ENCODE assay signal across 24 cellular contexts in genomic region chr12:13811061-13811460, GRCh38.
DNase-seq lines count a peak whose midpoint lies in the region; ATAC-seq, FAIRE-seq and TF ChIP-seq lines count a peak whose summit lies in the region.
"Had no signal": no experiment of that assay in that cellular context is flagged by ENCODE, and none has a peak within 500 bp of the region (broad histone marks: within the 10 kb centered on the region; RNA-seq: fewer than 3 reads in every experiment).

No MANE protein-coding gene starts in this region.

- DNase-seq in Daoy (ENCODE audit: low read depth), result peak; percentile 32
- peak; percentile 45 for DNase-seq in RCC 7860 (ENCODE audit: low spot score)
- peak; percentile 63 for DNase-seq in epithelial cell of esophagus (ENCODE audit: low read depth)
- DNase-seq in kidney glomerular epithelial cell (lab: John Stamatoyannopoulos, UW), result peak; percentile 5
- no peak for DNase-seq in GM13976 (ENCODE audit: low spot score)
- DNase-seq in activated CD4-positive, alpha-beta T cell treated with anti-CD3 and anti-CD28 coated beads, Interleukin-2, amount 50 U/mL, for 48 hours, result no peak
- DNase-seq in Ammon's horn (ENCODE audit: low spot score), result no peak
- DNase-seq: DMS53, GM23248, H9, HFFc6, MM.1S, NCI-H1048, NCI-H1417 treated with DMSO at 0.1 percent for 48 hours, NCI-H187, NCI-H510A, NCI-H748 treated with DMSO at 0.1 percent for 48 hours had no signal

- no peak for ATAC-seq in GM19035 (IDR thresholded peaks at IDR 0.05; ENCODE audit: unreplicated experiment)
- ATAC-seq: HepG2, K562, Panc1, Right ventricle myocardium inferior had no signal

- TF ChIP-seq CTCF in epithelial cell of esophagus (IDR thresholded peaks at IDR 0.05; ENCODE audit: insufficient read depth, low read depth, low read length, missing control alignments) (no peak), GM13976 (IDR thresholded peaks at IDR 0.05; ENCODE audit: borderline replicate concordance, control extremely low read depth, extremely low read depth, insufficient read depth, missing control alignments) (no peak)

- peak; percentile 70 for FAIRE-seq in RCC 7860 (lab: Jason Lieb, UNC)
- FAIRE-seq: D721Med, HepG2, K562 had no signal

- no peak overlapping the region for H3K4me3 ChIP-seq in epithelial cell of esophagus (ENCODE audit: low read length)
- H3K4me3 ChIP-seq: GM23248, K562, SJSA1 had no signal

- in situ Hi-C loops in GM13976 (cut with MboI; ENCODE audit: low sequenced_read_pairs, unreplicated experiment), result no loop called here

Comparison
In these comparisons a context has a peak if more than half of its experiments do, and no peak if none do; other contexts are left out.
1. DNase-seq: peak in Daoy (single experiment), RCC 7860 (single experiment), epithelial cell of esophagus (single experiment) and kidney glomerular epithelial cell (single experiment); none in GM13976 (single experiment), activated CD4-positive, alpha-beta T cell treated with anti-CD3 and anti-CD28 coated beads, Interleukin-2, amount 50 U/mL, for 48 hours (0 of 2) and Ammon's horn (single experiment).